In the genomic region with DNA sequence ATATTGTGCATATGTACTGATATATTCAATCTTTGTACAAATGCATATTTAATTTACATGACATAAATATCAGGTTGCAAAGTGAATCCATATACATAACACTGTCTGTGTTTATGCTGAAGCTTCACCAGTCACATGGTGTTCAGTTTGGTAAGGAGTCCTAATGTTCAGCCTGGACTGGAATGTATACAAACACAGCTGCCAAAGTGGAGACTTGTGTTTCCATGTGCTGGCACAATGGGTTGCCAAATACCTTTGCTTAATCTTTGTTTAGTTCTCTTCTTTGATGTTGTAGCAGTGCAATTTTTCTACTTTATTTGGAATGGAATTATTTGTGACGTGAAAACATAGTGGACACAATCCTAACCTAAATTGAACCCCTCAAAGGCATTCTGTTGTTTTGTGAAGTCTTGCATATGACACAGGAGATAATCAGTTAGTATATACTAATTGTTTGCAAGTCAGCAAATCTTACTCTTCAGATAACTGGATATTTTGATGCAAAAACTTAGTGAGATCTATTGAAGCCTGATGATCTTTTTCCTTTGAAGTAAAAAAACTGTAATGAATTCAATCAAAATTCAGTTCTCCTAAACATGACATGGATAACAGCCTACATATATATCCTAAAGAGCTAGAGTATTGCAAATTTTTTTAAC, we compare ENCODE assay signal across 1 cellular context.
A peak's percentile ranks its signal among the peaks of the same experiment; 100 is the strongest.
TF ChIP-seq lines count a peak whose summit lies in the region.

No MANE protein-coding gene starts in this region.

TF ChIP-seq in HepG2, 621 proteins besides CTCF, POLR2A, EP300 and RAD21 (continued from another document and continues in another):
- TF ChIP-seq, protein P1, sequence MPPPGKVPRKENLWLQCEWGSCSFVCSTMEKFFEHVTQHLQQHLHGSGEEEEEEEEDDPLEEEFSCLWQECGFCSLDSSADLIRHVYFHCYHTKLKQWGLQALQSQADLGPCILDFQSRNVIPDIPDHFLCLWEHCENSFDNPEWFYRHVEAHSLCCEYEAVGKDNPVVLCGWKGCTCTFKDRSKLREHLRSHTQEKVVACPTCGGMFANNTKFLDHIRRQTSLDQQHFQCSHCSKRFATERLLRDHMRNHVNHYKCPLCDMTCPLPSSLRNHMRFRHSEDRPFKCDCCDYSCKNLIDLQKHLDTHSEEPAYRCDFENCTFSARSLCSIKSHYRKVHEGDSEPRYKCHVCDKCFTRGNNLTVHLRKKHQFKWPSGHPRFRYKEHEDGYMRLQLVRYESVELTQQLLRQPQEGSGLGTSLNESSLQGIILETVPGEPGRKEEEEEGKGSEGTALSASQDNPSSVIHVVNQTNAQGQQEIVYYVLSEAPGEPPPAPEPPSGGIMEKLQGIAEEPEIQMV (CRISPR knock-in tag; IDR thresholded peaks at IDR 0.05; ENCODE audit: low read depth) = no peak
- TF ChIP-seq TBX3 (IDR thresholded peaks at IDR 0.05; ENCODE audit: borderline replicate concordance) = no peak
- no peak for TF ChIP-seq SYNCRIP (IDR thresholded peaks at IDR 0.05; ENCODE audit: insufficient read depth, low read depth, low read length)
- TF ChIP-seq ZNF234 (CRISPR knock-in tag; conservative IDR thresholded peaks at IDR 0.05) = no peak
- no peak for TF ChIP-seq ZNF598 (CRISPR knock-in tag; IDR thresholded peaks at IDR 0.05; ENCODE audit: borderline replicate concordance)
- no peak for TF ChIP-seq ZNF629 (CRISPR knock-in tag; conservative IDR thresholded peaks at IDR 0.05)
- no peak for TF ChIP-seq HMG20B (CRISPR knock-in tag; conservative IDR thresholded peaks at IDR 0.05)
- TF ChIP-seq XBP1 (CRISPR knock-in tag; IDR thresholded peaks at IDR 0.05) = no peak
- TF ChIP-seq, protein P2, sequence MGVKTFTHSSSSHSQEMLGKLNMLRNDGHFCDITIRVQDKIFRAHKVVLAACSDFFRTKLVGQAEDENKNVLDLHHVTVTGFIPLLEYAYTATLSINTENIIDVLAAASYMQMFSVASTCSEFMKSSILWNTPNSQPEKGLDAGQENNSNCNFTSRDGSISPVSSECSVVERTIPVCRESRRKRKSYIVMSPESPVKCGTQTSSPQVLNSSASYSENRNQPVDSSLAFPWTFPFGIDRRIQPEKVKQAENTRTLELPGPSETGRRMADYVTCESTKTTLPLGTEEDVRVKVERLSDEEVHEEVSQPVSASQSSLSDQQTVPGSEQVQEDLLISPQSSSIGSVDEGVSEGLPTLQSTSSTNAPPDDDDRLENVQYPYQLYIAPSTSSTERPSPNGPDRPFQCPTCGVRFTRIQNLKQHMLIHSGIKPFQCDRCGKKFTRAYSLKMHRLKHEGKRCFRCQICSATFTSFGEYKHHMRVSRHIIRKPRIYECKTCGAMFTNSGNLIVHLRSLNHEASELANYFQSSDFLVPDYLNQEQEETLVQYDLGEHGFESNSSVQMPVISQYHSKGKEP (CRISPR knock-in tag; IDR thresholded peaks at IDR 0.05) = no peak
- no peak for TF ChIP-seq RELA (CRISPR knock-in tag; IDR thresholded peaks at IDR 0.05)
- TF ChIP-seq ZNF569 (CRISPR knock-in tag; IDR thresholded peaks at IDR 0.05; ENCODE audit: borderline replicate concordance) = no peak
- no peak for TF ChIP-seq ZNF10 (CRISPR knock-in tag; IDR thresholded peaks at IDR 0.05; ENCODE audit: borderline replicate concordance, low read depth)
- no peak for TF ChIP-seq ZNF382 (CRISPR knock-in tag; IDR thresholded peaks at IDR 0.05; ENCODE audit: borderline replicate concordance)
- TF ChIP-seq SMAD9 (CRISPR knock-in tag; IDR thresholded peaks at IDR 0.05) = no peak
- TF ChIP-seq CBFB (CRISPR knock-in tag; IDR thresholded peaks at IDR 0.05) = no peak
- no peak for TF ChIP-seq ZBTB3 (CRISPR knock-in tag; IDR thresholded peaks at IDR 0.05; ENCODE audit: borderline replicate concordance, low read depth)
- TF ChIP-seq DPF2 (CRISPR knock-in tag; IDR thresholded peaks at IDR 0.05; ENCODE audit: borderline replicate concordance, low read depth) = no peak
- TF ChIP-seq PPARG (CRISPR knock-in tag; conservative IDR thresholded peaks at IDR 0.05) = no peak
- TF ChIP-seq NAIF1 (CRISPR knock-in tag; IDR thresholded peaks at IDR 0.05; ENCODE audit: borderline replicate concordance) = no peak
- TF ChIP-seq GMEB1 (CRISPR knock-in tag; IDR thresholded peaks at IDR 0.05; ENCODE audit: borderline replicate concordance) = no peak
- no peak for TF ChIP-seq ZNF780A (CRISPR knock-in tag; IDR thresholded peaks at IDR 0.05)
- TF ChIP-seq CCDC6 (CRISPR knock-in tag; IDR thresholded peaks at IDR 0.05) = no peak
- no peak for TF ChIP-seq ERF (CRISPR knock-in tag; IDR thresholded peaks at IDR 0.05)
- TF ChIP-seq HNRNPL (IDR thresholded peaks at IDR 0.05; ENCODE audit: low read depth, low read length) = no peak
- TF ChIP-seq ZFP36L1 (CRISPR knock-in tag; IDR thresholded peaks at IDR 0.05) = no peak
- TF ChIP-seq, protein P3, sequence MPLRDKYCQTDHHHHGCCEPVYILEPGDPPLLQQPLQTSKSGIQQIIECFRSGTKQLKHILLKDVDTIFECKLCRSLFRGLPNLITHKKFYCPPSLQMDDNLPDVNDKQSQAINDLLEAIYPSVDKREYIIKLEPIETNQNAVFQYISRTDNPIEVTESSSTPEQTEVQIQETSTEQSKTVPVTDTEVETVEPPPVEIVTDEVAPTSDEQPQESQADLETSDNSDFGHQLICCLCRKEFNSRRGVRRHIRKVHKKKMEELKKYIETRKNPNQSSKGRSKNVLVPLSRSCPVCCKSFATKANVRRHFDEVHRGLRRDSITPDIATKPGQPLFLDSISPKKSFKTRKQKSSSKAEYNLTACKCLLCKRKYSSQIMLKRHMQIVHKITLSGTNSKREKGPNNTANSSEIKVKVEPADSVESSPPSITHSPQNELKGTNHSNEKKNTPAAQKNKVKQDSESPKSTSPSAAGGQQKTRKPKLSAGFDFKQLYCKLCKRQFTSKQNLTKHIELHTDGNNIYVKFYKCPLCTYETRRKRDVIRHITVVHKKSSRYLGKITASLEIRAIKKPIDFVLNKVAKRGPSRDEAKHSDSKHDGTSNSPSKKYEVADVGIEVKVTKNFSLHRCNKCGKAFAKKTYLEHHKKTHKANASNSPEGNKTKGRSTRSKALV (CRISPR knock-in tag; IDR thresholded peaks at IDR 0.05) = no peak
- peak; percentile 60 to 78; a peak in 3 of 4 replicates for TF ChIP-seq MAFK (conservative IDR thresholded peaks at IDR 0.05 in 1 of 2, IDR thresholded peaks at IDR 0.05 in 1 of 2; ENCODE audit: low read length in 2 of 2)
- 0 out of 2 replicates have a peak, but pooled peaks have one; percentile 5 for TF ChIP-seq ELF3 (CRISPR knock-in tag; IDR thresholded peaks at IDR 0.05)
- TF ChIP-seq GATAD1 (CRISPR knock-in tag; IDR thresholded peaks at IDR 0.05) = no peak
- no peak for TF ChIP-seq TRIM24 (CRISPR knock-in tag; IDR thresholded peaks at IDR 0.05)
- TF ChIP-seq ZNF441 (CRISPR knock-in tag; IDR thresholded peaks at IDR 0.05; ENCODE audit: borderline replicate concordance) = no peak
- no peak for TF ChIP-seq ZNF280B (CRISPR knock-in tag; IDR thresholded peaks at IDR 0.05; ENCODE audit: borderline replicate concordance)
- TF ChIP-seq HNF1B (CRISPR knock-in tag; IDR thresholded peaks at IDR 0.05) = no peak
- TF ChIP-seq MAZ (IDR thresholded peaks at IDR 0.05; ENCODE audit: borderline replicate concordance, low read depth, low read length) = no peak
- no peak for TF ChIP-seq MAZ (CRISPR knock-in tag; IDR thresholded peaks at IDR 0.05; ENCODE audit: low read depth)
- TF ChIP-seq ZEB1 (IDR thresholded peaks at IDR 0.05; ENCODE audit: insufficient replicate concordance, low read depth) = no peak
- TF ChIP-seq TP53 (CRISPR knock-in tag; conservative IDR thresholded peaks at IDR 0.05) = no peak
- no peak for TF ChIP-seq ZNF407 (CRISPR knock-in tag; IDR thresholded peaks at IDR 0.05; ENCODE audit: not compliant biosample characterization)
- peak; percentile 97 for TF ChIP-seq SOX5 (CRISPR knock-in tag; IDR thresholded peaks at IDR 0.05; ENCODE audit: borderline replicate concordance)
- no peak for TF ChIP-seq HOXA5 (CRISPR knock-in tag; IDR thresholded peaks at IDR 0.05)
- TF ChIP-seq ZNF256 (CRISPR knock-in tag; conservative IDR thresholded peaks at IDR 0.05) = no peak
- no peak for TF ChIP-seq YY1 (IDR thresholded peaks at IDR 0.05; ENCODE audit: insufficient read depth, insufficient replicate concordance, low read depth, low read length)
